Comparison of ENCODE assay signal across 9 cellular contexts in the genomic region with DNA sequence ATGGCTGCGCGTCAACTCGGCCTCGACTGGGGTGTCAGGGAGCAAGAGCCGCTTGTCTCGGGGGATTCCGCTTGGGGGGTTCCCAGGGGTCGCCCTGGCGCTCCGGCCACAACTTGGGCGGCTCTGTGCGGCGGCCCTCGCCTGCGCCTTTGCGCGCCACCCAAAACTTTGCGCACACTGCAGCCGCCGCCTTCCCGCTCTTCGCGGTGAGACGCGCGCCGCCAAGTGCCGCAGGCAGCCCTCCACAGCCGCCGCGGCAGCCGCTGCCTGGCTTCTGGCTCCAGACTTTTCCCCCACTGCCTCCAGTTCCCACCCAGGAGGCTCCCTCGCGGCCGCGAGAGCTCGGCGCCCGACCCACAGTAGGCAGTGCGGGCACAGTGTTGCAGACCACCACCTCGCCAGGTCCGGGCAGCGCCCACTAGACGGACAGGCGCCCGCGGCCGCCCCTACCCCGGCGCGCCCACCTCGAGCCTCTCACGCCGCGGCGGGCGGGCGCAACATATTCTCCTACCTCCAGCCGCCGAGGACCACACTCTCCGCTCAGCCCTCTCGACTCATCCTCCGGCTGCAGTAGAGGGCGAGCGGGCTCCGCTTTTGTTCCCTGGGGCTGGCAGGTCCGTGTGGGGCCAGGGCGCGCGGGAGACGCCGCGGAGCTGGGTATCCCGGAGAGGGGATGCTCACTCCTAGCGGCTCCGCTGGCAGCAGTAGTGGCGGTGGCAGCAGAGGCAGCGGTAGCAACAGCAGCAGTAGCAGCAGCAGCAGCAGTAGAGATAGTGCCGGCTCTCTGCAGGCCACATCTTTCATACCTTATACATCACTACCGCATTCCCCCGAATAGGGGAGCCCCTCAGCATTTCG.
DNase-seq lines count a peak whose midpoint lies in the region; ATAC-seq and TF ChIP-seq lines count a peak whose summit lies in the region.
"Had no signal": no experiment of that assay in that cellular context is flagged by ENCODE, and none has a peak within 500 bp of the region (broad histone marks: within the 10 kb centered on the region; RNA-seq: fewer than 3 reads in every experiment).

No MANE protein-coding gene starts in this region.

- no peak for ATAC-seq in CD8-positive, alpha-beta T cell
- ATAC-seq in SK-N-SH treated with all-trans-retinoic acid at 6 μM for 48 hours (peak; percentile 92), HG03095 (IDR thresholded peaks at IDR 0.05; ENCODE audit: unreplicated experiment) (no peak)
- ATAC-seq in naive thymus-derived CD8-positive, alpha-beta T cell = peak in 1 of 2 donors; percentile 18
- ATAC-seq: body of pancreas had no signal

- H3K4me2 ChIP-seq in H9 (ENCODE audit: insufficient read depth, insufficient read length, low read length) = peak overlapping the region; percentile 95

- peaks cover 13% of the 10 kb centered on the region for H3K4me1 Mint-ChIP-seq in CD8-positive, alpha-beta T cell (ENCODE audit: low read depth)
- H3K4me1 Mint-ChIP-seq in H9 = peaks cover 29 to 35% of the 10 kb centered on the region in 2 experiments
- H3K4me1 Mint-ChIP-seq in naive thymus-derived CD8-positive, alpha-beta T cell = peaks cover 5 to 16% (median 10%) of the 10 kb centered on the region in 4 donors

- H3K27ac Mint-ChIP-seq in CD8-positive, alpha-beta T cell = no peak overlapping the region
- no peak overlapping the region for H3K27ac Mint-ChIP-seq in H9
- H3K27ac Mint-ChIP-seq in naive thymus-derived CD8-positive, alpha-beta T cell = no peak overlapping the region

- no peaks in the 10 kb centered on the region for H3K79me2 ChIP-seq in H9 (ENCODE audit: insufficient read depth, low read length)

- no peak overlapping the region for H3K4ac ChIP-seq in H9 (ENCODE audit: low read depth, low read length)

- H2BK5ac ChIP-seq in H9 (ENCODE audit: insufficient read length, low read length) = no peak overlapping the region

- H3K14ac ChIP-seq in H9 (ENCODE audit: insufficient read depth, low read length) = 0 out of 2 replicates have a peak overlapping the region, but pooled peaks have one; percentile 50

- no peaks in the 10 kb centered on the region for H3K36me3 Mint-ChIP-seq in CD8-positive, alpha-beta T cell
- no peaks in the 10 kb centered on the region; a peak in 1 of 7 replicates for H3K36me3 Mint-ChIP-seq in H9 (ENCODE audit: insufficient read depth in 1 of 3, low read depth in 3 of 3)
- H3K36me3 Mint-ChIP-seq in naive thymus-derived CD8-positive, alpha-beta T cell = peaks cover 0 to 6% (median 0%) of the 10 kb centered on the region in 3 donors

- intact Hi-C loops in CD8-positive, alpha-beta T cell (cut with DNase I, micrococcal nuclease) = no loop called here

- H3K4me3 ChIP-seq in CD8-positive, alpha-beta T cell (ENCODE audit: low read depth, low read length) = no peak overlapping the region
- H3K4me3 ChIP-seq in fibroblast of mammary gland (ENCODE audit: control insufficient read depth, low read depth, low read length) = no peak overlapping the region
- H3K4me3 ChIP-seq: body of pancreas had no signal

- H4K20me1 ChIP-seq in H9 (ENCODE audit: control insufficient read depth, insufficient read depth, insufficient read length) = no peaks in the 10 kb centered on the region

- H4K5ac ChIP-seq in H9 (ENCODE audit: insufficient read length, low read depth, low read length) = no peak overlapping the region

- no peak overlapping the region for H4K91ac ChIP-seq in H9 (ENCODE audit: insufficient read length, low read depth, low read length)

- H3K27me3 ChIP-seq in CD8-positive, alpha-beta T cell (ENCODE audit: insufficient read depth, low read length) = no peaks in the 10 kb centered on the region
- H3K27me3 ChIP-seq in H9 (ENCODE audit: insufficient read depth, low read length) = peaks cover 16% of the 10 kb centered on the region

- no peak overlapping the region for H2BK120ac ChIP-seq in H9 (ENCODE audit: low read depth, low read length, poor library complexity, severe bottlenecking)

- no peaks in the 10 kb centered on the region for H3K9me3 ChIP-seq in CD8-positive, alpha-beta T cell (ENCODE audit: low read length)
- no peaks in the 10 kb centered on the region for H3K9me3 ChIP-seq in H9 (ENCODE audit: control insufficient read depth, low read depth, low read length)
- H3K9me3 ChIP-seq: body of pancreas had no signal

- no peak overlapping the region for H2AK5ac ChIP-seq in H9 (ENCODE audit: insufficient read length, low read length)

- H3K27ac ChIP-seq in CD8-positive, alpha-beta T cell (ENCODE audit: low read depth, low read length) = no peak overlapping the region
- no peak overlapping the region for H3K27ac ChIP-seq in H9 (ENCODE audit: insufficient read length, low read depth, low read length)
- H3K27ac ChIP-seq: body of pancreas had no signal

- H3K4me1 ChIP-seq in CD8-positive, alpha-beta T cell (ENCODE audit: insufficient read depth, low read length) = no peaks in the 10 kb centered on the region
- no peaks in the 10 kb centered on the region; the same call in none of the 2 replicates for H3K4me1 ChIP-seq in H9 (ENCODE audit: insufficient read depth, low read length)

- H3K79me1 ChIP-seq in H9 (ENCODE audit: insufficient read depth, low read depth, low read length, poor library complexity, severe bottlenecking) = no peaks in the 10 kb centered on the region

- H3K18ac ChIP-seq in H9 (ENCODE audit: insufficient read length, low read depth, low read length) = no peak overlapping the region

- H2BK12ac ChIP-seq in H9 (ENCODE audit: insufficient read length, low read depth, low read length) = no peak overlapping the region

- H3T11ph ChIP-seq in H9 (ENCODE audit: low read length) = no peak overlapping the region

- DNase-seq in CD8-positive, alpha-beta T cell = no peak
- DNase-seq in H9 = peak; percentile 87
- DNase-seq in fibroblast of mammary gland (ENCODE audit: low read depth) = peak; percentile 19
- peak in 2 of 10 donors; percentile 6 to 9 for DNase-seq in naive thymus-derived CD8-positive, alpha-beta T cell
- no peak for DNase-seq in KG1 (lab: John Stamatoyannopoulos, UW)
- DNase-seq in NCI-H2196 (lab: John Stamatoyannopoulos, UW; ENCODE audit: unreplicated experiment) = no peak

- no peak overlapping the region for H4K8ac ChIP-seq in H9 (replicated peaks; ENCODE audit: insufficient read length, low read depth, low read length)

- no peak for TF ChIP-seq CTCF in CD8-positive, alpha-beta T cell (IDR thresholded peaks at IDR 0.05)
- peak; percentile 23; the same call in 2 of the 3 replicates for TF ChIP-seq CTCF in H9 (conservative IDR thresholded peaks at IDR 0.05)
- TF ChIP-seq CTCF in fibroblast of mammary gland (conservative IDR thresholded peaks at IDR 0.05; ENCODE audit: control insufficient read depth, insufficient read depth, low read depth, low read length) = no peak

- H3K9me3 Mint-ChIP-seq in CD8-positive, alpha-beta T cell = no peaks in the 10 kb centered on the region
- no peaks in the 10 kb centered on the region; a peak in 1 of 5 replicates for H3K9me3 Mint-ChIP-seq in H9
- peaks cover 0 to 4% (median 0%) of the 10 kb centered on the region in 9 donors for H3K9me3 Mint-ChIP-seq in naive thymus-derived CD8-positive, alpha-beta T cell

- no peak overlapping the region for H2BK20ac ChIP-seq in H9 (ENCODE audit: low read depth, low read length, poor library complexity, severe bottlenecking)

- no peak overlapping the region for H3K23ac ChIP-seq in H9 (ENCODE audit: insufficient read length, low read depth, low read length)

- no peak overlapping the region for H3K56ac ChIP-seq in H9 (ENCODE audit: insufficient read length, low read depth, low read length)

- H3K9ac ChIP-seq in H9 (ENCODE audit: extremely low read depth, insufficient read length, low read length) = no peak overlapping the region

- no peak overlapping the region for H2BK15ac ChIP-seq in H9 (ENCODE audit: low read depth, low read length)

- CTCF ChIA-PET in CD8-positive, alpha-beta T cell (lab: Charles Lee) = no interaction called here

- H3K36me3 ChIP-seq in CD8-positive, alpha-beta T cell (ENCODE audit: insufficient read depth, low read length) = no peaks in the 10 kb centered on the region

- H3K4me3 Mint-ChIP-seq in CD8-positive, alpha-beta T cell = peak overlapping the region; percentile 59
- peak overlapping the region; percentile 83 to 91 for H3K4me3 Mint-ChIP-seq in H9
- H3K4me3 Mint-ChIP-seq in naive thymus-derived CD8-positive, alpha-beta T cell = peak overlapping the region in 9 of 10 donors; percentile 20 to 84 (median 63)

- H2AFZ ChIP-seq in H9 (ENCODE audit: low read length) = no peak overlapping the region

- peaks cover 41% of the 10 kb centered on the region for H3K27me3 Mint-ChIP-seq in CD8-positive, alpha-beta T cell (ENCODE audit: low read depth)
- H3K27me3 Mint-ChIP-seq in H9 (ENCODE audit: low read depth) = peaks cover 51% of the 10 kb centered on the region
- H3K27me3 Mint-ChIP-seq in naive thymus-derived CD8-positive, alpha-beta T cell = peaks cover 17 to 53% (median 38%) of the 10 kb centered on the region in 5 donors

- H3K23me2 ChIP-seq in H9 (ENCODE audit: insufficient read length, low read depth, low read length, poor library complexity, severe bottlenecking) = peaks cover 16% of the 10 kb centered on the region

- WGBS in H9 (ENCODE audit: extremely low coverage, insufficient read length, low lambda C conversion rate) = no CpG with 5 or more reads among the region's 82 CpGs

- POLR2A ChIA-PET in CD8-positive, alpha-beta T cell (lab: Charles Lee) = no interaction called here
- POLR2A ChIA-PET in naive thymus-derived CD8-positive, alpha-beta T cell (lab: Charles Lee) = no interaction called here

TF ChIP-seq in SK-N-SH treated with all-trans-retinoic acid at 6 μM for 48 hours, 23 proteins besides CTCF, POLR2A, EP300 and RAD21 (continues in another document):
- TF ChIP-seq ZC3H10 (CRISPR knock-in tag; IDR thresholded peaks at IDR 0.05) (no peak), ESRRG (CRISPR knock-in tag; IDR thresholded peaks at IDR 0.05) (no peak), CSDC2 (CRISPR knock-in tag; IDR thresholded peaks at IDR 0.05) (no peak), TCF4 (CRISPR knock-in tag; IDR thresholded peaks at IDR 0.05; ENCODE audit: borderline replicate concordance) (no peak), ZNF565 (CRISPR knock-in tag; conservative IDR thresholded peaks at IDR 0.05; ENCODE audit: low read depth) (no peak), OSR1 (CRISPR knock-in tag; IDR thresholded peaks at IDR 0.05) (no peak), SNAI2 (CRISPR knock-in tag; IDR thresholded peaks at IDR 0.05) (no peak), GLIS3 (CRISPR knock-in tag; IDR thresholded peaks at IDR 0.05) (no peak)
- TF ChIP-seq, protein P1, sequence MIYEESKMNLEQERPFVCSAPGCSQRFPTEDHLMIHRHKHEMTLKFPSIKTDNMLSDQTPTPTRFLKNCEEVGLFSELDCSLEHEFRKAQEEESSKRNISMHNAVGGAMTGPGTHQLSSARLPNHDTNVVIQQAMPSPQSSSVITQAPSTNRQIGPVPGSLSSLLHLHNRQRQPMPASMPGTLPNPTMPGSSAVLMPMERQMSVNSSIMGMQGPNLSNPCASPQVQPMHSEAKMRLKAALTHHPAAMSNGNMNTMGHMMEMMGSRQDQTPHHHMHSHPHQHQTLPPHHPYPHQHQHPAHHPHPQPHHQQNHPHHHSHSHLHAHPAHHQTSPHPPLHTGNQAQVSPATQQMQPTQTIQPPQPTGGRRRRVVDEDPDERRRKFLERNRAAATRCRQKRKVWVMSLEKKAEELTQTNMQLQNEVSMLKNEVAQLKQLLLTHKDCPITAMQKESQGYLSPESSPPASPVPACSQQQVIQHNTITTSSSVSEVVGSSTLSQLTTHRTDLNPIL (CRISPR knock-in tag; IDR thresholded peaks at IDR 0.05; ENCODE audit: low read depth) = no peak

Comparison
In these comparisons a context has a peak if more than half of its experiments do, and no peak if none do; other contexts are left out.
1. DNase-seq: peak in H9 (single experiment) and fibroblast of mammary gland (single experiment); none in CD8-positive, alpha-beta T cell (0 of 7), KG1 (single experiment) and NCI-H2196 (single experiment).
2. Peak in every context shown above with its lines, with median percentiles within 50 percentile points of each other: H3K4me3 Mint-ChIP-seq.